Comparison of ENCODE assay signal across 15 cellular contexts in genomic region chr1:226995966-226996332, GRCh38. TPM values are rescaled to one million over a fixed set of nuclear protein-coding genes. Genes with fewer than 3 reads are reported as not detected.
DNase-seq lines count a peak whose midpoint lies in the region; ATAC-seq and TF ChIP-seq lines count a peak whose summit lies in the region.
"Had no signal": no experiment of that assay in that cellular context is flagged by ENCODE, and none has a peak within 500 bp of the region (broad histone marks: within the 10 kb centered on the region; RNA-seq: fewer than 3 reads in every experiment).

No MANE protein-coding gene starts in this region.

- in situ Hi-C loops in mammary epithelial cell (cut with MboI; ENCODE audit: low sequenced_read_pairs in 2 of 2): no loop called here

- H3K4me3 ChIP-seq in OCI-LY3 (ENCODE audit: low read length) (peak overlapping the region; percentile 38), mammary epithelial cell (replicated peaks in 1 of 3; ENCODE audit: insufficient read depth in 1 of 3, low read depth in 2 of 3, low read length in 3 of 3) (no peak overlapping the region)
- no peak overlapping the region for H3K4me3 ChIP-seq in CD8-positive, alpha-beta T cell (ENCODE audit: low read depth, low read length)
- H3K4me3 ChIP-seq: lung, psoas muscle had no signal

- ATAC-seq in GM18867 (IDR thresholded peaks at IDR 0.05; ENCODE audit: unreplicated experiment): peak; percentile 66
- ATAC-seq in GM21515 (IDR thresholded peaks at IDR 0.05; ENCODE audit: unreplicated experiment): peak; percentile 66
- peak; percentile 46 for ATAC-seq in HG03025 (IDR thresholded peaks at IDR 0.05; ENCODE audit: low FRiP score, unreplicated experiment)
- no peak for ATAC-seq in CD8-positive, alpha-beta T cell
- no peak for ATAC-seq in stimulated activated naive CD8-positive, alpha-beta T cell treated with anti-CD3 and anti-CD28 coated beads, Interleukin-15, amount 100 ng/mL, for 72 hours

- no peaks in the 10 kb centered on the region for H3K36me3 Mint-ChIP-seq in CD8-positive, alpha-beta T cell

- intact Hi-C loops in CD8-positive, alpha-beta T cell (cut with DNase I, micrococcal nuclease): no loop called here
- intact Hi-C loops in mammary epithelial cell (cut with micrococcal nuclease): no loop called here

- BruUV-seq in mammary epithelial cell (replicated peaks; lab: Mats Ljungman, UMichigan): no TSS peak

- no peak for DNase-seq in NAMALWA (ENCODE audit: low spot score)
- no peak for DNase-seq in CD8-positive, alpha-beta T cell
- no peak for DNase-seq in mammary epithelial cell
- DNase-seq in stimulated activated naive CD8-positive, alpha-beta T cell treated with anti-CD3 and anti-CD28 coated beads, Interleukin-15, amount 100 ng/mL, for 72 hours: no peak
- DNase-seq: activated naive CD4-positive, alpha-beta T cell treated with anti-CD3 and anti-CD28 coated beads for 36 hours; Caco-2; cortex of kidney; NCI-H187; RPMI8226 had no signal

- no peaks in the 10 kb centered on the region for H3K4me1 Mint-ChIP-seq in CD8-positive, alpha-beta T cell (ENCODE audit: low read depth)
- no peaks in the 10 kb centered on the region for H3K4me1 Mint-ChIP-seq in stimulated activated naive CD8-positive, alpha-beta T cell treated with anti-CD3 and anti-CD28 coated beads, Interleukin-15, amount 100 ng/mL, for 72 hours

- H3K27me3 Mint-ChIP-seq in CD8-positive, alpha-beta T cell (ENCODE audit: low read depth): no peaks in the 10 kb centered on the region
- peaks cover 7% of the 10 kb centered on the region for H3K27me3 Mint-ChIP-seq in stimulated activated naive CD8-positive, alpha-beta T cell treated with anti-CD3 and anti-CD28 coated beads, Interleukin-15, amount 100 ng/mL, for 72 hours

- H3K4me3 Mint-ChIP-seq in CD8-positive, alpha-beta T cell: no peak overlapping the region
- H3K4me3 Mint-ChIP-seq in stimulated activated naive CD8-positive, alpha-beta T cell treated with anti-CD3 and anti-CD28 coated beads, Interleukin-15, amount 100 ng/mL, for 72 hours: no peak overlapping the region
- H3K4me3 Mint-ChIP-seq: activated naive CD4-positive, alpha-beta T cell treated with anti-CD3 and anti-CD28 coated beads for 36 hours had no signal

- dilution Hi-C loops in mammary epithelial cell (cut with HindIII; ENCODE audit: low sequenced_read_pairs): no loop called here

- H3K27me3 ChIP-seq in OCI-LY3 (ENCODE audit: low read depth, low read length) (no peaks in the 10 kb centered on the region), mammary epithelial cell (ENCODE audit: insufficient read depth, low read length) (no peaks in the 10 kb centered on the region)
- H3K27me3 ChIP-seq in CD8-positive, alpha-beta T cell (ENCODE audit: insufficient read depth, low read length): no peaks in the 10 kb centered on the region

- H3K36me3 ChIP-seq in OCI-LY3 (replicated peaks; ENCODE audit: low read depth, low read length) (no peaks in the 10 kb centered on the region), mammary epithelial cell (ENCODE audit: insufficient read depth, low read length) (peaks cover 8% of the 10 kb centered on the region)
- no peaks in the 10 kb centered on the region for H3K36me3 ChIP-seq in CD8-positive, alpha-beta T cell (ENCODE audit: insufficient read depth, low read length)

- H3K4me2 ChIP-seq in OCI-LY3 (ENCODE audit: low read length): peak overlapping the region; percentile 67
- no peak overlapping the region for H3K4me2 ChIP-seq in mammary epithelial cell (ENCODE audit: insufficient read depth, low read depth, low read length)

- CTCF ChIA-PET in CD8-positive, alpha-beta T cell (lab: Charles Lee): interaction anchor here (0.6 to 0.9 kb wide), 2 partner anchors 10 to 59 kb away, joined by 3 to 4 read pairs; no protein-coding TSS in a partner anchor
- CTCF ChIA-PET in mammary epithelial cell (lab: Charles Lee; ENCODE audit: low non-redundant PET): no interaction called here

- no peaks in the 10 kb centered on the region for H4K20me1 ChIP-seq in OCI-LY3 (ENCODE audit: insufficient read depth, low read length)
- H4K20me1 ChIP-seq in mammary epithelial cell (ENCODE audit: insufficient read depth, low read length): no peaks in the 10 kb centered on the region

- H3K27ac ChIP-seq in OCI-LY3 (ENCODE audit: low read length) (peak overlapping the region; percentile 32), mammary epithelial cell (ENCODE audit: insufficient read depth, low read depth, low read length) (no peak overlapping the region)
- H3K27ac ChIP-seq in CD8-positive, alpha-beta T cell (ENCODE audit: low read depth, low read length): no peak overlapping the region
- H3K27ac ChIP-seq: psoas muscle had no signal

- no peak overlapping the region for H3K9ac ChIP-seq in OCI-LY3 (ENCODE audit: low read length)
- H3K9ac ChIP-seq in mammary epithelial cell (ENCODE audit: insufficient read depth, low read length): no peak overlapping the region

- H3K79me2 ChIP-seq in OCI-LY3 (ENCODE audit: low read length): no peaks in the 10 kb centered on the region
- H3K79me2 ChIP-seq in mammary epithelial cell (ENCODE audit: insufficient read depth, low read length): no peaks in the 10 kb centered on the region

- 96% methylated on average over 4 of the region's 5 CpGs for WGBS in mammary epithelial cell (ENCODE audit: low coverage, missing lambda C conversion rate)

- no peak overlapping the region for H2AFZ ChIP-seq in OCI-LY3 (ENCODE audit: low read depth, low read length)
- H2AFZ ChIP-seq in mammary epithelial cell (ENCODE audit: low read depth, low read length): no peak overlapping the region

- no peaks in the 10 kb centered on the region for H3K9me3 ChIP-seq in OCI-LY3 (ENCODE audit: insufficient read depth, low read length)
- no peaks in the 10 kb centered on the region for H3K9me3 ChIP-seq in CD8-positive, alpha-beta T cell (ENCODE audit: low read length)
- no peaks in the 10 kb centered on the region for H3K9me3 ChIP-seq in mammary epithelial cell (replicated peaks; ENCODE audit: insufficient read depth, low read length)
- H3K9me3 ChIP-seq: Caco-2, psoas muscle had no signal

- H3K27ac Mint-ChIP-seq in CD8-positive, alpha-beta T cell: no peak overlapping the region
- no peak overlapping the region for H3K27ac Mint-ChIP-seq in stimulated activated naive CD8-positive, alpha-beta T cell treated with anti-CD3 and anti-CD28 coated beads, Interleukin-15, amount 100 ng/mL, for 72 hours
- H3K27ac Mint-ChIP-seq: activated naive CD4-positive, alpha-beta T cell treated with anti-CD3 and anti-CD28 coated beads for 36 hours had no signal

- POLR2A ChIA-PET in CD8-positive, alpha-beta T cell (lab: Charles Lee): interaction anchor here (0.5 kb wide), 1 partner anchor 31 kb away, joined by 3 read pairs; no protein-coding TSS in a partner anchor

- no peak for TF ChIP-seq CTCF in OCI-LY3 (IDR thresholded peaks at IDR 0.05; ENCODE audit: low read depth, low read length)
- no peak for TF ChIP-seq CTCF in CD8-positive, alpha-beta T cell (IDR thresholded peaks at IDR 0.05)
- TF ChIP-seq CTCF in mammary epithelial cell (conservative IDR thresholded peaks at IDR 0.05 in 1 of 2, IDR thresholded peaks at IDR 0.05 in 1 of 2; ENCODE audit: extremely low read depth in 1 of 2, insufficient read depth in 1 of 2, low read depth in 1 of 2, low read length in 2 of 2): no peak

- H3K4me1 ChIP-seq in OCI-LY3 (ENCODE audit: low read length) (peaks cover 15% of the 10 kb centered on the region), mammary epithelial cell (ENCODE audit: insufficient read depth, low read length) (no peaks in the 10 kb centered on the region)
- H3K4me1 ChIP-seq in CD8-positive, alpha-beta T cell (ENCODE audit: insufficient read depth, low read length): no peaks in the 10 kb centered on the region
- H3K4me1 ChIP-seq: Caco-2 had no signal

- H3K9me3 Mint-ChIP-seq in CD8-positive, alpha-beta T cell: no peaks in the 10 kb centered on the region
- H3K9me3 Mint-ChIP-seq in stimulated activated naive CD8-positive, alpha-beta T cell treated with anti-CD3 and anti-CD28 coated beads, Interleukin-15, amount 100 ng/mL, for 72 hours: peaks cover 0 to 5% of the 10 kb centered on the region in 2 donors
- H3K9me3 Mint-ChIP-seq: activated naive CD4-positive, alpha-beta T cell treated with anti-CD3 and anti-CD28 coated beads for 36 hours had no signal

RNA-seq across cellular contexts. Expression of gene COQ8A, which starts 55.9 kb away (rescaled TPM):
- total RNA-seq in CD8-positive, alpha-beta T cell: 10 to 100 TPM; 82.6 to 90.0 TPM
- total RNA-seq in mammary epithelial cell: 1 to 10 TPM; 5.5 to 7.1 TPM
- polyA plus RNA-seq in mammary epithelial cell: 8.7 TPM
- 11.7 TPM for polyA minus RNA-seq in mammary epithelial cell

Comparison
In these comparisons a context has a peak if more than half of its experiments do, and no peak if none do; other contexts are left out.
1. ATAC-seq: peak in GM18867 (single experiment), GM21515 (single experiment) and HG03025 (single experiment); none in CD8-positive, alpha-beta T cell (single experiment) and stimulated activated naive CD8-positive, alpha-beta T cell treated with anti-CD3 and anti-CD28 coated beads, Interleukin-15, amount 100 ng/mL, for 72 hours (single experiment).
2. RNA of gene COQ8A, which starts 55.9 kb away (total RNA-seq): 82.6 to 90.0 TPM in CD8-positive, alpha-beta T cell; 5.5 to 7.1 TPM in mammary epithelial cell; every median in the first group is over 10 times any median in the second.